Comparison of ENCODE assay signal across 18 cellular contexts in the genomic region with DNA sequence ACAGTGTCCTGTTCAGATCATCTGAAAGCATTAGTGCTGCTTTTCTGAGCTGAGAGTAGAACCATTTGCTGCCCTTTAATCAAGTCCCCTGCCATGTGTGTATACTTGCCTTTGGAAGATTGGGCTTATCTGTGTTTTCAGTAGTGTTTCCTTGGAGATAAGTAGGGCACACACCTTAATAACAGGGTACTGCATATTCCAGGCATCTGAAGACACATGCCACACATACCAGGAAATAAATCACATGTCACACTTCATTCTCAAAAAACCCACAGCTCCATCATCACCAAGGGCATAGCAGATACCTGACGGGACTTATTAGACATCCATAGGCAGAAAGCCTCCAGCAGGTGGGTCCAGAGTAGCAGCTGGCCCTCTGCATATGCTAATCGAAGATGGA.
"Had no signal": no experiment of that assay in that cellular context is flagged by ENCODE, and none has a peak within 500 bp of the region (broad histone marks: within the 10 kb centered on the region; RNA-seq: fewer than 3 reads in every experiment).

No MANE protein-coding gene starts in this region.

- H3K27me3 Mint-ChIP-seq: activated B cell treated with CpG ODN at 0.5 μM for 24 hours; activated CD4-positive, alpha-beta T cell treated with anti-CD3 and anti-CD28 coated beads, Interleukin-2, amount 10 ng/mL, durations not matched to agents 24 days and 14 days; brain; central memory CD8-positive, alpha-beta T cell; natural killer cell treated with Interleukin-12 subunit alpha and Interleukin-12 subunit beta and Interleukin-15 and Interleukin-18, amount 100 ng/mL, for 72 hours; stimulated activated naive CD8-positive, alpha-beta T cell treated with anti-CD3 and anti-CD28 coated beads, Interleukin-15, Interleukin-2, amounts not matched to agents 100 ng/mL and 50 ng/mL, for 24 hours had no signal

- H3K4me1 Mint-ChIP-seq: activated B cell treated with CpG ODN at 0.5 μM for 24 hours; activated CD4-positive, alpha-beta T cell treated with anti-CD3 and anti-CD28 coated beads, Interleukin-2, amount 10 ng/mL, durations not matched to agents 24 days and 14 days; central memory CD8-positive, alpha-beta T cell had no signal

- H3K9me3 Mint-ChIP-seq: activated B cell treated with CpG ODN at 0.5 μM for 24 hours; activated CD4-positive, alpha-beta T cell treated with anti-CD3 and anti-CD28 coated beads, Interleukin-2, amount 10 ng/mL, durations not matched to agents 24 days and 14 days; stimulated activated naive CD8-positive, alpha-beta T cell treated with anti-CD3 and anti-CD28 coated beads, Interleukin-15, Interleukin-2, amounts not matched to agents 100 ng/mL and 50 ng/mL, for 24 hours had no signal

- H3K36me3 Mint-ChIP-seq: activated naive CD4-positive, alpha-beta T cell treated with anti-CD3 and anti-CD28 coated beads, Interleukin-2, amount 50 U/mL, for 72 hours; brain; natural killer cell treated with Interleukin-12 subunit alpha and Interleukin-12 subunit beta and Interleukin-15 and Interleukin-18, amount 100 ng/mL, for 72 hours had no signal

- DNase-seq: activated B cell treated with CpG ODN at 0.5 μM for 24 hours; activated CD4-positive, alpha-beta T cell treated with anti-CD3 and anti-CD28 coated beads, Interleukin-2, amount 10 ng/mL, durations not matched to agents 24 days and 14 days; activated CD8-positive, alpha-beta memory T cell treated with anti-CD3 and anti-CD28 coated beads, Interleukin-2, amount 50 U/mL, for 4 hours; activated CD8-positive, alpha-beta T cell treated with anti-CD3 and anti-CD28 coated beads, Interleukin-2, amount 10 ng/mL, durations not matched to agents 7 days and 5 days; activated effector memory CD4-positive, alpha-beta T cell treated with anti-CD3 and anti-CD28 coated beads, Interleukin-2, amount 50 U/mL, for 16 hours; activated T-cell treated with anti-CD3 and anti-CD28 coated beads, Interleukin-2, amount 50 U/mL, for 48 hours; effector CD4-positive, alpha-beta T cell; foreskin fibroblast; left colon; nucleus accumbens; posterior cingulate gyrus; right cardiac atrium; uterus had no signal

- H3K27ac Mint-ChIP-seq: activated B cell treated with CpG ODN at 0.5 μM for 24 hours; activated CD4-positive, alpha-beta T cell treated with anti-CD3 and anti-CD28 coated beads, Interleukin-2, amount 10 ng/mL, durations not matched to agents 24 days and 14 days; activated CD8-positive, alpha-beta T cell treated with anti-CD3 and anti-CD28 coated beads, Interleukin-2, amount 10 ng/mL, durations not matched to agents 7 days and 5 days; activated naive CD4-positive, alpha-beta T cell treated with anti-CD3 and anti-CD28 coated beads, Interleukin-2, amount 50 U/mL, for 72 hours; natural killer cell treated with Interleukin-12 subunit alpha and Interleukin-12 subunit beta and Interleukin-15 and Interleukin-18, amount 100 ng/mL, for 72 hours; stimulated activated naive CD8-positive, alpha-beta T cell treated with anti-CD3 and anti-CD28 coated beads, Interleukin-15, Interleukin-2, amounts not matched to agents 100 ng/mL and 50 ng/mL, for 24 hours had no signal

- H3K4me3 Mint-ChIP-seq: activated B cell treated with CpG ODN at 0.5 μM for 24 hours; activated CD4-positive, alpha-beta T cell treated with anti-CD3 and anti-CD28 coated beads, Interleukin-2, amount 10 ng/mL, durations not matched to agents 24 days and 14 days; activated CD8-positive, alpha-beta T cell treated with anti-CD3 and anti-CD28 coated beads, Interleukin-2, amount 10 ng/mL, durations not matched to agents 7 days and 5 days; brain; central memory CD8-positive, alpha-beta T cell; natural killer cell treated with Interleukin-12 subunit alpha and Interleukin-12 subunit beta and Interleukin-15 and Interleukin-18, amount 100 ng/mL, for 72 hours; stimulated activated naive CD8-positive, alpha-beta T cell treated with anti-CD3 and anti-CD28 coated beads, Interleukin-15, Interleukin-2, amounts not matched to agents 100 ng/mL and 50 ng/mL, for 24 hours had no signal
